In genomic region chr4:3533421-3533820, GRCh38 we compare ENCODE assay signal across 20 cellular contexts. TPM values are rescaled to one million over a fixed set of nuclear protein-coding genes. Genes with fewer than 3 reads are reported as not detected.
DNase-seq lines count a peak whose midpoint lies in the region; ATAC-seq and TF ChIP-seq lines count a peak whose summit lies in the region.
"Had no signal": no experiment of that assay in that cellular context is flagged by ENCODE, and none has a peak within 500 bp of the region (broad histone marks: within the 10 kb centered on the region; RNA-seq: fewer than 3 reads in every experiment).

No MANE protein-coding gene starts in this region.

- H3K4me1 Mint-ChIP-seq in activated CD8-positive, alpha-beta memory T cell treated with anti-CD3 and anti-CD28 coated beads, Interleukin-2, amount 10 ng/mL, durations not matched to agents 7 days and 5 days: peaks cover 21% of the 10 kb centered on the region
- H3K4me1 Mint-ChIP-seq in chondrocyte (ENCODE audit: low read depth): peaks cover 21% of the 10 kb centered on the region

- peaks cover 32% of the 10 kb centered on the region for H3K4me1 ChIP-seq in Karpas-422 (ENCODE audit: low read length)
- H3K4me1 ChIP-seq in osteoblast (ENCODE audit: insufficient read depth, low read length): peaks cover 15% of the 10 kb centered on the region

- H3K9me3 Mint-ChIP-seq in activated CD8-positive, alpha-beta memory T cell treated with anti-CD3 and anti-CD28 coated beads, Interleukin-2, amount 10 ng/mL, durations not matched to agents 7 days and 5 days (ENCODE audit: low read depth): no peaks in the 10 kb centered on the region
- H3K9me3 Mint-ChIP-seq in chondrocyte (ENCODE audit: low read depth): peaks cover 5% of the 10 kb centered on the region

- H3K9ac ChIP-seq in Karpas-422 (ENCODE audit: low read length): no peak overlapping the region

- H2AFZ ChIP-seq in Karpas-422 (ENCODE audit: low read length) (no peak overlapping the region), osteoblast (ENCODE audit: low read length) (no peak overlapping the region)

- no peak for ATAC-seq in activated CD8-positive, alpha-beta memory T cell treated with anti-CD3 and anti-CD28 coated beads, Interleukin-2, amount 10 ng/mL, durations not matched to agents 7 days and 5 days

- H3K27me3 ChIP-seq in Karpas-422 (ENCODE audit: low read length) (no peaks in the 10 kb centered on the region), osteoblast (ENCODE audit: insufficient read depth, low read length) (no peaks in the 10 kb centered on the region)
- H3K27me3 ChIP-seq: dorsolateral prefrontal cortex, gastroesophageal sphincter, upper lobe of left lung had no signal

- H3K27ac ChIP-seq in Karpas-422 (ENCODE audit: low read length) (no peak overlapping the region), osteoblast (ENCODE audit: low read depth, low read length) (no peak overlapping the region)
- H3K27ac ChIP-seq: SK-N-MC had no signal

- H3K4me2 ChIP-seq in Karpas-422 (ENCODE audit: low read depth, low read length, poor library complexity, severe bottlenecking): no peak overlapping the region
- H3K4me2 ChIP-seq in osteoblast (ENCODE audit: insufficient read depth, low read length): no peak overlapping the region

- H3K4me3 ChIP-seq in Karpas-422 (ENCODE audit: low read length): no peak overlapping the region
- no peak overlapping the region for H3K4me3 ChIP-seq in osteoblast (ENCODE audit: insufficient read depth, low read length)

- H3K36me3 ChIP-seq in Karpas-422 (ENCODE audit: insufficient read depth, low read length) (no peaks in the 10 kb centered on the region), osteoblast (ENCODE audit: insufficient read depth, low read length) (no peaks in the 10 kb centered on the region)

- H3K9me3 ChIP-seq in Karpas-422 (ENCODE audit: low read length) (no peaks in the 10 kb centered on the region), osteoblast (ENCODE audit: low read depth, low read length) (no peaks in the 10 kb centered on the region)
- H3K9me3 ChIP-seq: gastroesophageal sphincter, upper lobe of left lung had no signal

- peak overlapping the region; percentile 36 for H3K4me3 Mint-ChIP-seq in activated CD8-positive, alpha-beta memory T cell treated with anti-CD3 and anti-CD28 coated beads, Interleukin-2, amount 10 ng/mL, durations not matched to agents 7 days and 5 days
- H3K4me3 Mint-ChIP-seq in chondrocyte (ENCODE audit: unreplicated experiment): peak overlapping the region; percentile 21

- no peaks in the 10 kb centered on the region for H3K36me3 Mint-ChIP-seq in activated CD8-positive, alpha-beta memory T cell treated with anti-CD3 and anti-CD28 coated beads, Interleukin-2, amount 10 ng/mL, durations not matched to agents 7 days and 5 days
- peaks cover 4% of the 10 kb centered on the region for H3K36me3 Mint-ChIP-seq in chondrocyte (ENCODE audit: low read depth)

- TF ChIP-seq CTCF in chondrocyte (IDR thresholded peaks at IDR 0.05): no peak
- TF ChIP-seq CTCF in osteoblast (IDR thresholded peaks at IDR 0.05; ENCODE audit: extremely low read depth, low read depth, low read length): no peak

- peaks cover 8% of the 10 kb centered on the region for H3K27me3 Mint-ChIP-seq in activated CD8-positive, alpha-beta memory T cell treated with anti-CD3 and anti-CD28 coated beads, Interleukin-2, amount 10 ng/mL, durations not matched to agents 7 days and 5 days
- H3K27me3 Mint-ChIP-seq in chondrocyte (ENCODE audit: low read depth): peaks cover 6% of the 10 kb centered on the region

- no peaks in the 10 kb centered on the region for H3K9me2 ChIP-seq in Karpas-422 (replicated peaks; ENCODE audit: insufficient read depth, low read length)

- no peak for DNase-seq in activated CD8-positive, alpha-beta memory T cell treated with anti-CD3 and anti-CD28 coated beads, Interleukin-2, amount 10 ng/mL, durations not matched to agents 7 days and 5 days
- DNase-seq in activated CD8-positive, alpha-beta memory T cell treated with anti-CD3 and anti-CD28 coated beads, Interleukin-2, amount 50 U/mL, for 48 hours: no peak
- DNase-seq in Karpas-422: peak; percentile 1
- DNase-seq in chondrocyte (ENCODE audit: low spot score): no peak
- peak; percentile 31 for DNase-seq in osteoblast (ENCODE audit: insufficient read length, low spot score, missing footprints)
- DNase-seq in superior temporal gyrus (ENCODE audit: extremely low spot score): no peak
- DNase-seq in NCI-H446 (lab: John Stamatoyannopoulos, UW): no peak
- DNase-seq in DMS 273 treated with DMSO at 0.1 percent for 48 hours (lab: John Stamatoyannopoulos, UW): no peak
- DNase-seq: activated CD4-positive, alpha-beta T cell treated with anti-CD3 and anti-CD28 coated beads, Interleukin-2, amount 50 U/mL, for 48 hours; activated naive CD4-positive, alpha-beta T cell treated with anti-CD3 and anti-CD28 coated beads, Interleukin-2, amount 50 U/mL, for 16 hours; DMS79 treated with DMSO at 0.1 percent for 48 hours; dorsolateral prefrontal cortex; left cardiac atrium; NCI-H1436; NCI-H2171 treated with DMSO at 0.1 percent for 48 hours; retina; stimulated activated naive CD4-positive, alpha-beta T cell had no signal

- no peak overlapping the region for H3K27ac Mint-ChIP-seq in activated CD8-positive, alpha-beta memory T cell treated with anti-CD3 and anti-CD28 coated beads, Interleukin-2, amount 10 ng/mL, durations not matched to agents 7 days and 5 days
- H3K27ac Mint-ChIP-seq in chondrocyte (ENCODE audit: unreplicated experiment): no peak overlapping the region

- H4K20me1 ChIP-seq in Karpas-422 (ENCODE audit: insufficient read depth, low read depth, low read length) (peaks cover 20% of the 10 kb centered on the region; the same call in 1 of the 2 replicates), osteoblast (ENCODE audit: insufficient read depth, low read length) (peaks cover 22% of the 10 kb centered on the region)

- CTCF ChIA-PET in activated CD8-positive, alpha-beta memory T cell treated with anti-CD3 and anti-CD28 coated beads, Interleukin-2, amount 10 ng/mL, durations not matched to agents 7 days and 5 days (lab: Charles Lee): no interaction called here

- H3K79me2 ChIP-seq in Karpas-422 (ENCODE audit: low read length) (peaks cover 33% of the 10 kb centered on the region), osteoblast (ENCODE audit: insufficient read depth, low read length) (peaks cover 36% of the 10 kb centered on the region)

RNA-seq across cellular contexts. Expression of gene LRPAP1, which starts 1.2 kb away (rescaled TPM):
- total RNA-seq in activated CD8-positive, alpha-beta memory T cell treated with anti-CD3 and anti-CD28 coated beads, Interleukin-2, amount 10 ng/mL, durations not matched to agents 7 days and 5 days: 10 to 100 TPM; 77.2 to 87.6 TPM
- total RNA-seq in Karpas-422 (2014; rRNA removed; shearing (Covaris generic); ENCODE audit: low replicate concordance): 15.3 and 57.2 TPM in 2 replicates
- 135 to 142 TPM (median 142 TPM) in 3 replicates for total RNA-seq in chondrocyte
- total RNA-seq in osteoblast: 79.3 and 82.9 TPM in 2 replicates

Comparison
In these comparisons a context has a peak if more than half of its experiments do, and no peak if none do; other contexts are left out.
1. DNase-seq: peak in Karpas-422 (single experiment) and osteoblast (single experiment); none in activated CD8-positive, alpha-beta memory T cell treated with anti-CD3 and anti-CD28 coated beads, Interleukin-2, amount 10 ng/mL, durations not matched to agents 7 days and 5 days (single experiment), activated CD8-positive, alpha-beta memory T cell treated with anti-CD3 and anti-CD28 coated beads, Interleukin-2, amount 50 U/mL, for 48 hours (single experiment), chondrocyte (single experiment), superior temporal gyrus (single experiment), NCI-H446 (0 of 2) and DMS 273 treated with DMSO at 0.1 percent for 48 hours (single experiment).